ENCODE assay signal across 8 cellular contexts in the genomic region with DNA sequence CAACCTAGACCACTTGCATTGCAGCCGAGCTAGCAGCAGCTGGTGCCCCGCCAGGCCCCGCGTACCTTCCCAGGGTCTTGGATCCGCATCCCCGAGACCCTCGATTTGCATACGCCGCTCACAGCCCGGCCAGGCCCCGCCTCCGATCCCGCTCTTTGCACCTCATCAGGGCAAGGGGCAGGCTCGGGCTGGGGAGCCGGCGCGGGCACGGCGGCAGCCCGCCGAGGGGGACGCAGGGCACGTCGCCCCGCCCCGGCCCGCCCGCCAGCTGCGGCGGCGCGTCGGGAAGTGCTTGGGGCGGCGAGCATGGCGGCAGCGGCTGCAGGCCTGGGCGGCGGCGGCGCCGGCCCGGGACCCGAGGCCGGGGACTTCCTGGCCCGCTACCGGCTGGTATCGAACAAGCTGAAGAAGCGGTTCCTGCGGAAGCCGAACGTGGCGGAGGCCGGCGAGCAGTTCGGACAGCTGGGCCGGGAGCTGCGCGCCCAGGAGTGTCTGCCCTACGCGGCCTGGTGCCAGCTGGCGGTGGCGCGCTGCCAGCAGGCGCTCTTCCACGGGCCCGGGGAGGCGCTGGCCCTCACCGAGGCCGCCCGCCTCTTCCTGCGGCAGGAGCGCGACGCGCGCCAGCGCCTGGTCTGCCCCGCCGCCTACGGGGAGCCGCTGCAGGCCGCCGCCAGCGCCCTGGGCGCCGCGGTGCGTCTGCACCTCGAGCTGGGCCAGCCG. TPM values are rescaled to one million over a fixed set of nuclear protein-coding genes. Genes with fewer than 3 reads are reported as not detected.
DNase-seq lines count a peak whose midpoint lies in the region; ATAC-seq and TF ChIP-seq lines count a peak whose summit lies in the region.
"Not testable (repeated sequence)": the region's sequence is repeated elsewhere in the genome, so short reads cannot be mapped to it uniquely, and the experiment has no call there.

A gene (plus strand): TSS at position 287 of the 720 bp plus-strand sequence. CDS start 20 bp downstream, at position 307.

- not testable (repeated sequence) for DNase-seq in BJ (ENCODE audit: low read depth); MCF 10A (ENCODE audit: unreplicated experiment); mesenteric fat pad (ENCODE audit: low spot score)
- peak; percentile 7 to 52 (median 12) for DNase-seq in stimulated activated CD4-positive, alpha-beta T cell treated with anti-CD3 and anti-CD28 coated beads, TNF-alpha, amount 100 ng/mL, for 24 hours (ENCODE audit: low read depth in 3 of 3)

- peak within 1 kb of the TSS; percentile 50 for H3K4me2 ChIP-seq in Loucy (ENCODE audit: low read depth, low read length, poor library complexity, severe bottlenecking)

- not testable (repeated sequence) for TF ChIP-seq CTCF in BJ (IDR thresholded peaks at IDR 0.05; ENCODE audit: insufficient read depth, low read depth, low read length); Loucy (conservative IDR thresholded peaks at IDR 0.05; ENCODE audit: low read length); MCF 10A (IDR thresholded peaks at IDR 0.05; ENCODE audit: unreplicated experiment)

- H3K9me3 Mint-ChIP-seq in MCF 10A (ENCODE audit: unreplicated experiment): not testable (repeated sequence)

- H4K20me1 ChIP-seq in Loucy (ENCODE audit: insufficient read depth, low read length, poor library complexity, severe bottlenecking): not testable (repeated sequence)

- not testable (repeated sequence) for BruUV-seq in MCF 10A (replicated peaks; lab: Mats Ljungman, UMichigan)

- H3K4me1 Mint-ChIP-seq in MCF 10A (ENCODE audit: insufficient read depth, unreplicated experiment): not testable (repeated sequence)

- H3F3A ChIP-seq in Loucy (ENCODE audit: low read depth): not testable (repeated sequence)

- CTCF ChIA-PET in BJ (lab: Yijun Ruan, JAX); activated CD8-positive, alpha-beta memory T cell treated with anti-CD3 and anti-CD28 coated beads for 36 hours (lab: Charles Lee); MCF 10A (lab: Yijun Ruan, JAX): not testable (repeated sequence)

- ATAC-seq in GM19452 (IDR thresholded peaks at IDR 0.05; ENCODE audit: unreplicated experiment) (peak; percentile 72), HG02938 (IDR thresholded peaks at IDR 0.05; ENCODE audit: unreplicated experiment) (peak; percentile 47)

- not testable (repeated sequence) for H3K9me2 ChIP-seq in Loucy (replicated peaks; ENCODE audit: low read depth, low read length)

- H3K4me3 ChIP-seq in BJ (ENCODE audit: low read depth, low read length) (peak within 1 kb of the TSS; percentile 24), Loucy (ENCODE audit: low read length, poor library complexity, severe bottlenecking) (peak within 1 kb of the TSS; percentile 69)

- not testable (repeated sequence) for H3K9me3 ChIP-seq in Loucy (ENCODE audit: insufficient read depth, low read depth, low read length)

- H3K4me3 Mint-ChIP-seq in MCF 10A (ENCODE audit: unreplicated experiment): not testable (repeated sequence)

- POLR2A ChIA-PET in BJ (lab: Charles Lee); activated CD8-positive, alpha-beta memory T cell treated with anti-CD3 and anti-CD28 coated beads for 36 hours (lab: Charles Lee); MCF 10A (lab: Yijun Ruan, JAX): not testable (repeated sequence)

- not testable (repeated sequence) for H3K79me2 ChIP-seq in Loucy (ENCODE audit: insufficient read depth, low read length)

- not testable (repeated sequence) for H3K36me3 ChIP-seq in BJ (ENCODE audit: control insufficient read depth, insufficient read depth, low read length); Loucy (ENCODE audit: insufficient read depth, low read length)

- H2AFZ ChIP-seq in Loucy (ENCODE audit: low read length): not testable (repeated sequence)

- intact Hi-C loops in MCF 10A (cut with micrococcal nuclease): not testable (repeated sequence)

- H3K27me3 ChIP-seq in BJ (ENCODE audit: control insufficient read depth, insufficient read depth, low read length); Loucy (ENCODE audit: insufficient read depth, low read length, poor library complexity, severe bottlenecking): not testable (repeated sequence)

- H3K36me3 Mint-ChIP-seq in MCF 10A (ENCODE audit: insufficient read depth, unreplicated experiment): not testable (repeated sequence)

- not testable (repeated sequence) for H3K27ac Mint-ChIP-seq in MCF 10A (ENCODE audit: low read depth, unreplicated experiment)

- not testable (repeated sequence) for H3K9ac ChIP-seq in Loucy (ENCODE audit: low read depth, low read length, poor library complexity, severe bottlenecking)

- H3K27me3 Mint-ChIP-seq in MCF 10A (ENCODE audit: insufficient read depth, unreplicated experiment): not testable (repeated sequence)

- not testable (repeated sequence) for H3K4me1 ChIP-seq in Loucy (ENCODE audit: insufficient read depth, low read length, poor library complexity, severe bottlenecking)

RNA-seq across cellular contexts. Expression of the gene that starts here (rescaled TPM):
- 6.5 and 7.1 TPM in 2 replicates for polyA plus RNA-seq in BJ (2011; rRNA removed)
- polyA minus RNA-seq in BJ (2011; rRNA and poly(A)+ RNA removed): 5.2 and 8.3 TPM in 2 replicates
- total RNA-seq in activated CD8-positive, alpha-beta memory T cell treated with anti-CD3 and anti-CD28 coated beads for 36 hours: 10 to 100 TPM; 43.8 to 46.8 TPM
- total RNA-seq in MCF 10A (2022) (10.4 and 12.4 TPM in 2 replicates), mesenteric fat pad (32.8 TPM)
